1 cellular context compared by ENCODE assay signal in the genomic region with DNA sequence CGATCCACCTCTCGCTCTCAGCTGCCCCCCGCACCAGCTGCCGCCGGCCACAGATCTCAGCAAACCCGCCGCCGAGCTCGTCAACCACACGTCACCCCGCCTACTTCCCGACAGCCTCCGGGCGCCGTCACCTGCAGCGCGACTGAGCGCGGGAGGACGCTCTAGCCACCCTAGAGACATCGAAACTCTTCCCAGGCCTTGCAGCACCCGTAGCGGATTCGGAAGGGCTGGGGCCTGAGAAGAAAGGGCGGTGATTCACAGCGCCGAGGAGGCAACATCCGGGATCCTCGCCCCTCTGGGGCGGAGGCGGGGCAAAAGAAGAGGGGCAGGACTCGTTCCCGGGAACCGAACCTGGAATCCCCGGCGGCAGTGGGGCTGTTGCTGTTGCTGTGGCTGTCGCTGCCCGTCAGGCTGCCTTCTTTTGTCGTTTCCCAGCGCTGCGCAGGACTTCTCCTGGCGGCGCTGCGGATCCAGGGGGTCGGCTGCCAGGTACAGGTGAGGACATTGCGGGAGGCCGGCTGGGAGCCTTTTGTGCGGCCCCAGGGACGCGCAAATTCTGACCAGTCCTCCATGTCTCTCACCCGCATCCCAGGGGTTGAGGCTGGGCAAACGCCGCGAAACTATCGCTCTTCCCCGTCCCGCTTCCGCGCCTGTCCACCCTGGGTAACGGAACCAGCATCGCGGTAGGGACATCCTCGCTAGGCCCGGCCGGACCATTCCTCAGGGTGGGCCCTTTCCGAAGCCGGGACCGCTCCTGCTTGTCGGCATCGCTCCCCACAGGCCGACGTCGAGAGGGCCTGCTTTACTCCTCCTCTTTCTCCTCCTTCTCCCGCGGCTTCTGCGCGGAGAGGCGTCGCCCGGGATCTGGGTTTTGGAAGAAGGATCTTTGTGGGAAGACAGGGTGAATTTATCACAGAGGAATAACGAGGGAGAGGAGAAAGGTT.
A peak's percentile ranks its signal among the peaks of the same experiment; 100 is the strongest.
TF ChIP-seq lines count a peak whose summit lies in the region.

A gene (plus strand): TSS at position 331 of the 944 bp plus-strand sequence. CDS start 9,443 bp downstream, outside the sequence.
A gene with protein sequence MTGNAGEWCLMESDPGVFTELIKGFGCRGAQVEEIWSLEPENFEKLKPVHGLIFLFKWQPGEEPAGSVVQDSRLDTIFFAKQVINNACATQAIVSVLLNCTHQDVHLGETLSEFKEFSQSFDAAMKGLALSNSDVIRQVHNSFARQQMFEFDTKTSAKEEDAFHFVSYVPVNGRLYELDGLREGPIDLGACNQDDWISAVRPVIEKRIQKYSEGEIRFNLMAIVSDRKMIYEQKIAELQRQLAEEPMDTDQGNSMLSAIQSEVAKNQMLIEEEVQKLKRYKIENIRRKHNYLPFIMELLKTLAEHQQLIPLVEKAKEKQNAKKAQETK (minus strand): TSS at position 79 of the 944 bp plus-strand sequence. CDS start 100 bp downstream, outside the sequence.

TF ChIP-seq in K562, 482 proteins besides CTCF, POLR2A, EP300 and RAD21 (continued from another document and continues in another):
- TF ChIP-seq, protein P1, sequence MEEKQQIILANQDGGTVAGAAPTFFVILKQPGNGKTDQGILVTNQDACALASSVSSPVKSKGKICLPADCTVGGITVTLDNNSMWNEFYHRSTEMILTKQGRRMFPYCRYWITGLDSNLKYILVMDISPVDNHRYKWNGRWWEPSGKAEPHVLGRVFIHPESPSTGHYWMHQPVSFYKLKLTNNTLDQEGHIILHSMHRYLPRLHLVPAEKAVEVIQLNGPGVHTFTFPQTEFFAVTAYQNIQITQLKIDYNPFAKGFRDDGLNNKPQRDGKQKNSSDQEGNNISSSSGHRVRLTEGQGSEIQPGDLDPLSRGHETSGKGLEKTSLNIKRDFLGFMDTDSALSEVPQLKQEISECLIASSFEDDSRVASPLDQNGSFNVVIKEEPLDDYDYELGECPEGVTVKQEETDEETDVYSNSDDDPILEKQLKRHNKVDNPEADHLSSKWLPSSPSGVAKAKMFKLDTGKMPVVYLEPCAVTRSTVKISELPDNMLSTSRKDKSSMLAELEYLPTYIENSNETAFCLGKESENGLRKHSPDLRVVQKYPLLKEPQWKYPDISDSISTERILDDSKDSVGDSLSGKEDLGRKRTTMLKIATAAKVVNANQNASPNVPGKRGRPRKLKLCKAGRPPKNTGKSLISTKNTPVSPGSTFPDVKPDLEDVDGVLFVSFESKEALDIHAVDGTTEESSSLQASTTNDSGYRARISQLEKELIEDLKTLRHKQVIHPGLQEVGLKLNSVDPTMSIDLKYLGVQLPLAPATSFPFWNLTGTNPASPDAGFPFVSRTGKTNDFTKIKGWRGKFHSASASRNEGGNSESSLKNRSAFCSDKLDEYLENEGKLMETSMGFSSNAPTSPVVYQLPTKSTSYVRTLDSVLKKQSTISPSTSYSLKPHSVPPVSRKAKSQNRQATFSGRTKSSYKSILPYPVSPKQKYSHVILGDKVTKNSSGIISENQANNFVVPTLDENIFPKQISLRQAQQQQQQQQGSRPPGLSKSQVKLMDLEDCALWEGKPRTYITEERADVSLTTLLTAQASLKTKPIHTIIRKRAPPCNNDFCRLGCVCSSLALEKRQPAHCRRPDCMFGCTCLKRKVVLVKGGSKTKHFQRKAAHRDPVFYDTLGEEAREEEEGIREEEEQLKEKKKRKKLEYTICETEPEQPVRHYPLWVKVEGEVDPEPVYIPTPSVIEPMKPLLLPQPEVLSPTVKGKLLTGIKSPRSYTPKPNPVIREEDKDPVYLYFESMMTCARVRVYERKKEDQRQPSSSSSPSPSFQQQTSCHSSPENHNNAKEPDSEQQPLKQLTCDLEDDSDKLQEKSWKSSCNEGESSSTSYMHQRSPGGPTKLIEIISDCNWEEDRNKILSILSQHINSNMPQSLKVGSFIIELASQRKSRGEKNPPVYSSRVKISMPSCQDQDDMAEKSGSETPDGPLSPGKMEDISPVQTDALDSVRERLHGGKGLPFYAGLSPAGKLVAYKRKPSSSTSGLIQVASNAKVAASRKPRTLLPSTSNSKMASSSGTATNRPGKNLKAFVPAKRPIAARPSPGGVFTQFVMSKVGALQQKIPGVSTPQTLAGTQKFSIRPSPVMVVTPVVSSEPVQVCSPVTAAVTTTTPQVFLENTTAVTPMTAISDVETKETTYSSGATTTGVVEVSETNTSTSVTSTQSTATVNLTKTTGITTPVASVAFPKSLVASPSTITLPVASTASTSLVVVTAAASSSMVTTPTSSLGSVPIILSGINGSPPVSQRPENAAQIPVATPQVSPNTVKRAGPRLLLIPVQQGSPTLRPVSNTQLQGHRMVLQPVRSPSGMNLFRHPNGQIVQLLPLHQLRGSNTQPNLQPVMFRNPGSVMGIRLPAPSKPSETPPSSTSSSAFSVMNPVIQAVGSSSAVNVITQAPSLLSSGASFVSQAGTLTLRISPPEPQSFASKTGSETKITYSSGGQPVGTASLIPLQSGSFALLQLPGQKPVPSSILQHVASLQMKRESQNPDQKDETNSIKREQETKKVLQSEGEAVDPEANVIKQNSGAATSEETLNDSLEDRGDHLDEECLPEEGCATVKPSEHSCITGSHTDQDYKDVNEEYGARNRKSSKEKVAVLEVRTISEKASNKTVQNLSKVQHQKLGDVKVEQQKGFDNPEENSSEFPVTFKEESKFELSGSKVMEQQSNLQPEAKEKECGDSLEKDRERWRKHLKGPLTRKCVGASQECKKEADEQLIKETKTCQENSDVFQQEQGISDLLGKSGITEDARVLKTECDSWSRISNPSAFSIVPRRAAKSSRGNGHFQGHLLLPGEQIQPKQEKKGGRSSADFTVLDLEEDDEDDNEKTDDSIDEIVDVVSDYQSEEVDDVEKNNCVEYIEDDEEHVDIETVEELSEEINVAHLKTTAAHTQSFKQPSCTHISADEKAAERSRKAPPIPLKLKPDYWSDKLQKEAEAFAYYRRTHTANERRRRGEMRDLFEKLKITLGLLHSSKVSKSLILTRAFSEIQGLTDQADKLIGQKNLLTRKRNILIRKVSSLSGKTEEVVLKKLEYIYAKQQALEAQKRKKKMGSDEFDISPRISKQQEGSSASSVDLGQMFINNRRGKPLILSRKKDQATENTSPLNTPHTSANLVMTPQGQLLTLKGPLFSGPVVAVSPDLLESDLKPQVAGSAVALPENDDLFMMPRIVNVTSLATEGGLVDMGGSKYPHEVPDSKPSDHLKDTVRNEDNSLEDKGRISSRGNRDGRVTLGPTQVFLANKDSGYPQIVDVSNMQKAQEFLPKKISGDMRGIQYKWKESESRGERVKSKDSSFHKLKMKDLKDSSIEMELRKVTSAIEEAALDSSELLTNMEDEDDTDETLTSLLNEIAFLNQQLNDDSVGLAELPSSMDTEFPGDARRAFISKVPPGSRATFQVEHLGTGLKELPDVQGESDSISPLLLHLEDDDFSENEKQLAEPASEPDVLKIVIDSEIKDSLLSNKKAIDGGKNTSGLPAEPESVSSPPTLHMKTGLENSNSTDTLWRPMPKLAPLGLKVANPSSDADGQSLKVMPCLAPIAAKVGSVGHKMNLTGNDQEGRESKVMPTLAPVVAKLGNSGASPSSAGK (IDR thresholded peaks at IDR 0.05) = peak; percentile 59
- no peak for TF ChIP-seq THRAP3 (IDR thresholded peaks at IDR 0.05; ENCODE audit: borderline replicate concordance)
- TF ChIP-seq, protein P2, sequence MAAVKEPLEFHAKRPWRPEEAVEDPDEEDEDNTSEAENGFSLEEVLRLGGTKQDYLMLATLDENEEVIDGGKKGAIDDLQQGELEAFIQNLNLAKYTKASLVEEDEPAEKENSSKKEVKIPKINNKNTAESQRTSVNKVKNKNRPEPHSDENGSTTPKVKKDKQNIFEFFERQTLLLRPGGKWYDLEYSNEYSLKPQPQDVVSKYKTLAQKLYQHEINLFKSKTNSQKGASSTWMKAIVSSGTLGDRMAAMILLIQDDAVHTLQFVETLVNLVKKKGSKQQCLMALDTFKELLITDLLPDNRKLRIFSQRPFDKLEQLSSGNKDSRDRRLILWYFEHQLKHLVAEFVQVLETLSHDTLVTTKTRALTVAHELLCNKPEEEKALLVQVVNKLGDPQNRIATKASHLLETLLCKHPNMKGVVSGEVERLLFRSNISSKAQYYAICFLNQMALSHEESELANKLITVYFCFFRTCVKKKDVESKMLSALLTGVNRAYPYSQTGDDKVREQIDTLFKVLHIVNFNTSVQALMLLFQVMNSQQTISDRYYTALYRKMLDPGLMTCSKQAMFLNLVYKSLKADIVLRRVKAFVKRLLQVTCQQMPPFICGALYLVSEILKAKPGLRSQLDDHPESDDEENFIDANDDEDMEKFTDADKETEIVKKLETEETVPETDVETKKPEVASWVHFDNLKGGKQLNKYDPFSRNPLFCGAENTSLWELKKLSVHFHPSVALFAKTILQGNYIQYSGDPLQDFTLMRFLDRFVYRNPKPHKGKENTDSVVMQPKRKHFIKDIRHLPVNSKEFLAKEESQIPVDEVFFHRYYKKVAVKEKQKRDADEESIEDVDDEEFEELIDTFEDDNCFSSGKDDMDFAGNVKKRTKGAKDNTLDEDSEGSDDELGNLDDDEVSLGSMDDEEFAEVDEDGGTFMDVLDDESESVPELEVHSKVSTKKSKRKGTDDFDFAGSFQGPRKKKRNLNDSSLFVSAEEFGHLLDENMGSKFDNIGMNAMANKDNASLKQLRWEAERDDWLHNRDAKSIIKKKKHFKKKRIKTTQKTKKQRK (IDR thresholded peaks at IDR 0.05; ENCODE audit: borderline replicate concordance, low read depth, low read length) = no peak
- TF ChIP-seq, protein P3, sequence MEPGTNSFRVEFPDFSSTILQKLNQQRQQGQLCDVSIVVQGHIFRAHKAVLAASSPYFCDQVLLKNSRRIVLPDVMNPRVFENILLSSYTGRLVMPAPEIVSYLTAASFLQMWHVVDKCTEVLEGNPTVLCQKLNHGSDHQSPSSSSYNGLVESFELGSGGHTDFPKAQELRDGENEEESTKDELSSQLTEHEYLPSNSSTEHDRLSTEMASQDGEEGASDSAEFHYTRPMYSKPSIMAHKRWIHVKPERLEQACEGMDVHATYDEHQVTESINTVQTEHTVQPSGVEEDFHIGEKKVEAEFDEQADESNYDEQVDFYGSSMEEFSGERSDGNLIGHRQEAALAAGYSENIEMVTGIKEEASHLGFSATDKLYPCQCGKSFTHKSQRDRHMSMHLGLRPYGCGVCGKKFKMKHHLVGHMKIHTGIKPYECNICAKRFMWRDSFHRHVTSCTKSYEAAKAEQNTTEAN (CRISPR knock-in tag; IDR thresholded peaks at IDR 0.05) = 0 out of 2 replicates have a peak, but pooled peaks have one; percentile 77
- 0 out of 2 replicates have a peak, but pooled peaks have one; percentile 12 for TF ChIP-seq LEF1 (IDR thresholded peaks at IDR 0.05)
- TF ChIP-seq BDP1 (IDR thresholded peaks at IDR 0.05; ENCODE audit: insufficient read depth, insufficient read length) = no peak
- TF ChIP-seq XRCC5 (IDR thresholded peaks at IDR 0.05; ENCODE audit: low read depth, low read length) = peak; percentile 92
- TF ChIP-seq, protein P4, sequence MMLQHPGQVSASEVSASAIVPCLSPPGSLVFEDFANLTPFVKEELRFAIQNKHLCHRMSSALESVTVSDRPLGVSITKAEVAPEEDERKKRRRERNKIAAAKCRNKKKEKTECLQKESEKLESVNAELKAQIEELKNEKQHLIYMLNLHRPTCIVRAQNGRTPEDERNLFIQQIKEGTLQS (IDR thresholded peaks at IDR 0.05) = peak; percentile 81
- TF ChIP-seq, protein P4 (CRISPR knock-in tag; conservative IDR thresholded peaks at IDR 0.05) = no peak; the same call in 1 of the 2 replicates
- peak; percentile 97 for TF ChIP-seq CXXC5 (CRISPR knock-in tag; IDR thresholded peaks at IDR 0.05)
- no peak for TF ChIP-seq CCAR2 (IDR thresholded peaks at IDR 0.05; ENCODE audit: low read depth, low read length)
- TF ChIP-seq ASH1L (IDR thresholded peaks at IDR 0.05; ENCODE audit: borderline replicate concordance, low read depth, partially characterized antibody) = no peak
- peak; percentile 64 for TF ChIP-seq MYBL2 (IDR thresholded peaks at IDR 0.05; ENCODE audit: low read depth)
- no peak for TF ChIP-seq MYBL2 (CRISPR knock-in tag; IDR thresholded peaks at IDR 0.05; ENCODE audit: borderline replicate concordance)
- peak; percentile 92 for TF ChIP-seq CBX1 (IDR thresholded peaks at IDR 0.05; ENCODE audit: low read depth)
- TF ChIP-seq TAF15 (IDR thresholded peaks at IDR 0.05; ENCODE audit: low read depth, low read length) = no peak
- TF ChIP-seq, protein P5, sequence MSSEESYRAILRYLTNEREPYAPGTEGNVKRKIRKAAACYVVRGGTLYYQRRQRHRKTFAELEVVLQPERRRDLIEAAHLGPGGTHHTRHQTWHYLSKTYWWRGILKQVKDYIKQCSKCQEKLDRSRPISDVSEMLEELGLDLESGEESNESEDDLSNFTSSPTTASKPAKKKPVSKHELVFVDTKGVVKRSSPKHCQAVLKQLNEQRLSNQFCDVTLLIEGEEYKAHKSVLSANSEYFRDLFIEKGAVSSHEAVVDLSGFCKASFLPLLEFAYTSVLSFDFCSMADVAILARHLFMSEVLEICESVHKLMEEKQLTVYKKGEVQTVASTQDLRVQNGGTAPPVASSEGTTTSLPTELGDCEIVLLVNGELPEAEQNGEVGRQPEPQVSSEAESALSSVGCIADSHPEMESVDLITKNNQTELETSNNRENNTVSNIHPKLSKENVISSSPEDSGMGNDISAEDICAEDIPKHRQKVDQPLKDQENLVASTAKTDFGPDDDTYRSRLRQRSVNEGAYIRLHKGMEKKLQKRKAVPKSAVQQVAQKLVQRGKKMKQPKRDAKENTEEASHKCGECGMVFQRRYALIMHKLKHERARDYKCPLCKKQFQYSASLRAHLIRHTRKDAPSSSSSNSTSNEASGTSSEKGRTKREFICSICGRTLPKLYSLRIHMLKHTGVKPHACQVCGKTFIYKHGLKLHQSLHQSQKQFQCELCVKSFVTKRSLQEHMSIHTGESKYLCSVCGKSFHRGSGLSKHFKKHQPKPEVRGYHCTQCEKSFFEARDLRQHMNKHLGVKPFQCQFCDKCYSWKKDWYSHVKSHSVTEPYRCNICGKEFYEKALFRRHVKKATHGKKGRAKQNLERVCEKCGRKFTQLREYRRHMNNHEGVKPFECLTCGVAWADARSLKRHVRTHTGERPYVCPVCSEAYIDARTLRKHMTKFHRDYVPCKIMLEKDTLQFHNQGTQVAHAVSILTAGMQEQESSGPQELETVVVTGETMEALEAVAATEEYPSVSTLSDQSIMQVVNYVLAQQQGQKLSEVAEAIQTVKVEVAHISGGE (CRISPR knock-in tag; IDR thresholded peaks at IDR 0.05) = peak in 1 of 3 experiments; percentile 91; a peak in 2 of 6 replicates
- 0 out of 2 replicates have a peak, but pooled peaks have one; percentile 61 for TF ChIP-seq RUNX1 (IDR thresholded peaks at IDR 0.05; ENCODE audit: low read depth)
- TF ChIP-seq TRIM28 (IDR thresholded peaks at IDR 0.05) = no peak
- peak; percentile 72; the same call in 1 of the 2 replicates for TF ChIP-seq SMAD3 (CRISPR knock-in tag; conservative IDR thresholded peaks at IDR 0.05)
